ENCODE assay signal across 8 cellular contexts in the genomic region with DNA sequence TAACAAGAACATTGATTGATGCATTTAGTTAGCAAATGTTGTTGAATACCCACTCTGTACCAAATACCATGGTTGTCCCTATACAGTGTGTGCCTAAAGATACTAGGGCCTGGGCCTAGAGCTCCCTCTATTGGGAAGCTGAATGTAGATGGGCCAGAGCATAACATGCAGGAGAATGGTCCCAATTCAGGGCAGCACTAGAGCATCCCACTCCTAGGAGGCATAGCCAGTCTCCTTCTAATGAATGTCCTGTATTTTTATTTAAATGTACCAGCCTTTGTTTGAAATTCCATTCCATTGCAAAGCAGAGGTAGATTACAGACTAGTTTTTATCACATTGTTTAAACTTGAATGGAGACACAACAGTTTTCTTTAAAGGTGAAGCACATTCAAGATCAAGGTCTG.
DNase-seq lines count a peak whose midpoint lies in the region; ATAC-seq and TF ChIP-seq lines count a peak whose summit lies in the region.

No MANE protein-coding gene starts in this region.

- intact Hi-C loops in activated T-helper 2 cell treated with anti-CD3 and anti-CD28 coated beads, Interferon-gamma antibody, Interleukin-2, Interleukin-4, amounts not matched to agents 10 μg/mL and 5 μg/mL and 100 μg/mL, durations not matched to agents 14 hours and 24 hours and 36 hours (cut with micrococcal nuclease), result loop anchor here (2.0 kb wide), 1 partner anchor 155 kb away; no protein-coding TSS in a partner anchor

- POLR2A ChIA-PET in BJ (lab: Charles Lee), result interaction anchor here (0.6 kb wide), 1 partner anchor 78 kb away, joined by 3 read pairs; no protein-coding TSS in a partner anchor

- no peaks in the 10 kb centered on the region for H3K9me3 ChIP-seq in neural progenitor cell (ENCODE audit: low read depth)

- no peak overlapping the region for H3K4me2 ChIP-seq in neural progenitor cell

- no peaks in the 10 kb centered on the region for H3K4me1 Mint-ChIP-seq in neural progenitor cell
- no peaks in the 10 kb centered on the region for H3K4me1 Mint-ChIP-seq in activated T-helper 2 cell treated with anti-CD3 and anti-CD28 coated beads, Interferon-gamma antibody, Interleukin-2, Interleukin-4, amounts not matched to agents 10 μg/mL and 5 μg/mL and 100 μg/mL, durations not matched to agents 14 hours and 24 hours and 36 hours (ENCODE audit: low read depth)

- no peaks in the 10 kb centered on the region for H3K4me1 ChIP-seq in neural progenitor cell

- peaks cover 10% of the 10 kb centered on the region for H3K36me3 Mint-ChIP-seq in neural progenitor cell
- no peaks in the 10 kb centered on the region for H3K36me3 Mint-ChIP-seq in activated T-helper 2 cell treated with anti-CD3 and anti-CD28 coated beads, Interferon-gamma antibody, Interleukin-2, Interleukin-4, amounts not matched to agents 10 μg/mL and 5 μg/mL and 100 μg/mL, durations not matched to agents 14 hours and 24 hours and 36 hours (ENCODE audit: low read depth)

- no peak overlapping the region for H2AFZ ChIP-seq in neural progenitor cell (replicated peaks)

- no peak overlapping the region for H3K27ac ChIP-seq in neural progenitor cell

- peak; percentile 71 for ATAC-seq in GM18508 (IDR thresholded peaks at IDR 0.05; ENCODE audit: insufficient read depth, unreplicated experiment)
- peak; percentile 92 for ATAC-seq in HG02852 (IDR thresholded peaks at IDR 0.05; ENCODE audit: unreplicated experiment)

- H3K27me3 ChIP-seq in BJ (ENCODE audit: control insufficient read depth, insufficient read depth, low read length) (no peaks in the 10 kb centered on the region), neural progenitor cell (no peaks in the 10 kb centered on the region)

- H3K36me3 ChIP-seq in BJ (ENCODE audit: control insufficient read depth, insufficient read depth, low read length), result peaks cover 14% of the 10 kb centered on the region
- H3K36me3 ChIP-seq in neural progenitor cell, result no peaks in the 10 kb centered on the region

- H3K79me2 ChIP-seq in neural progenitor cell (ENCODE audit: low read depth), result no peaks in the 10 kb centered on the region

- no peak overlapping the region for H3K9ac ChIP-seq in neural progenitor cell

- DNase-seq in BJ (ENCODE audit: low read depth) (no peak), NCI-H1105 (lab: John Stamatoyannopoulos, UW) (peak; percentile 4), fibroblast of pulmonary artery (ENCODE audit: low read depth) (peak; percentile 80), neural progenitor cell (ENCODE audit: low spot score) (peak; percentile 80)
- no peak for DNase-seq in activated T-helper 2 cell treated with anti-CD3 and anti-CD28 coated beads, Interferon-gamma antibody, Interleukin-2, Interleukin-4, amounts not matched to agents 10 μg/mL and 5 μg/mL and 100 μg/mL, durations not matched to agents 14 hours and 24 hours and 36 hours (ENCODE audit: low spot score)

- H4K20me1 ChIP-seq in neural progenitor cell (ENCODE audit: low read depth), result peaks cover 4% of the 10 kb centered on the region

- CTCF ChIA-PET in BJ (lab: Yijun Ruan, JAX), result interaction anchor here (0.6 to 1.7 kb wide), 9 partner anchors 9 to 155 kb away, joined by 3 to 8 read pairs (median 4); no protein-coding TSS in a partner anchor

- H3K27me3 Mint-ChIP-seq in neural progenitor cell (ENCODE audit: insufficient read depth, low read depth), result no peaks in the 10 kb centered on the region
- no peaks in the 10 kb centered on the region for H3K27me3 Mint-ChIP-seq in activated T-helper 2 cell treated with anti-CD3 and anti-CD28 coated beads, Interferon-gamma antibody, Interleukin-2, Interleukin-4, amounts not matched to agents 10 μg/mL and 5 μg/mL and 100 μg/mL, durations not matched to agents 14 hours and 24 hours and 36 hours (ENCODE audit: low read depth)

- H3K27ac Mint-ChIP-seq in neural progenitor cell, result no peak overlapping the region
- no peak overlapping the region for H3K27ac Mint-ChIP-seq in activated T-helper 2 cell treated with anti-CD3 and anti-CD28 coated beads, Interferon-gamma antibody, Interleukin-2, Interleukin-4, amounts not matched to agents 10 μg/mL and 5 μg/mL and 100 μg/mL, durations not matched to agents 14 hours and 24 hours and 36 hours

- H3K4me3 ChIP-seq in BJ (ENCODE audit: low read depth, low read length), result no peak overlapping the region
- H3K4me3 ChIP-seq in WI38 (ENCODE audit: low read depth, low read length), result no peak overlapping the region
- no peak overlapping the region for H3K4me3 ChIP-seq in fibroblast of pulmonary artery (replicated peaks; ENCODE audit: low read depth, low read length)
- no peak overlapping the region for H3K4me3 ChIP-seq in neural progenitor cell

- H3K4me3 Mint-ChIP-seq in neural progenitor cell, result no peak overlapping the region
- H3K4me3 Mint-ChIP-seq in activated T-helper 2 cell treated with anti-CD3 and anti-CD28 coated beads, Interferon-gamma antibody, Interleukin-2, Interleukin-4, amounts not matched to agents 10 μg/mL and 5 μg/mL and 100 μg/mL, durations not matched to agents 14 hours and 24 hours and 36 hours (ENCODE audit: low read depth), result no peak overlapping the region

- H3K9me3 Mint-ChIP-seq in neural progenitor cell, result no peaks in the 10 kb centered on the region
- no peaks in the 10 kb centered on the region for H3K9me3 Mint-ChIP-seq in activated T-helper 2 cell treated with anti-CD3 and anti-CD28 coated beads, Interferon-gamma antibody, Interleukin-2, Interleukin-4, amounts not matched to agents 10 μg/mL and 5 μg/mL and 100 μg/mL, durations not matched to agents 14 hours and 24 hours and 36 hours

- TF ChIP-seq CTCF in BJ (IDR thresholded peaks at IDR 0.05; ENCODE audit: insufficient read depth, low read depth, low read length) (peak; percentile 87), WI38 (IDR thresholded peaks at IDR 0.05; ENCODE audit: low read depth, low read length) (peak; percentile 88), fibroblast of pulmonary artery (IDR thresholded peaks at IDR 0.05; ENCODE audit: low read length, missing control alignments) (peak; percentile 99), neural progenitor cell (IDR thresholded peaks at IDR 0.05) (peak; percentile 83)

- H3F3A ChIP-seq in neural progenitor cell (ENCODE audit: low read depth), result no peaks in the 10 kb centered on the region

Comparison
In these comparisons a context has a peak if more than half of its experiments do, and no peak if none do; other contexts are left out.
1. DNase-seq: peak in NCI-H1105 (single experiment), fibroblast of pulmonary artery (single experiment) and neural progenitor cell (single experiment); none in BJ (single experiment) and activated T-helper 2 cell treated with anti-CD3 and anti-CD28 coated beads, Interferon-gamma antibody, Interleukin-2, Interleukin-4, amounts not matched to agents 10 μg/mL and 5 μg/mL and 100 μg/mL, durations not matched to agents 14 hours and 24 hours and 36 hours (single experiment).
2. Peak in every context shown above with its lines, with median percentiles within 50 percentile points of each other: CTCF ChIP-seq.